In genomic region chr22:42236848-42237247, GRCh38 we compare ENCODE assay signal across 25 cellular contexts.
"Had no signal": no experiment of that assay in that cellular context is flagged by ENCODE, and none has a peak within 500 bp of the region (broad histone marks: within the 10 kb centered on the region; RNA-seq: fewer than 3 reads in every experiment).

No MANE protein-coding gene starts in this region.

- H3K9me3 ChIP-seq: body of pancreas had no signal

- H3K27ac Mint-ChIP-seq: activated B cell treated with CpG ODN at 0.5 μM for 24 hours; activated CD4-positive, alpha-beta T cell treated with anti-CD3 and anti-CD28 coated beads, Interleukin-2, amount 10 ng/mL, durations not matched to agents 24 days and 14 days; activated CD8-positive, alpha-beta memory T cell treated with anti-CD3 and anti-CD28 coated beads, Interleukin-2, amount 10 ng/mL, durations not matched to agents 7 days and 5 days; activated naive CD4-positive, alpha-beta T cell treated with anti-CD3 and anti-CD28 coated beads, Interleukin-2, amount 50 U/mL, for 24 hours; activated T-cell treated with anti-CD3 and anti-CD28 coated beads, Interleukin-2, amount 50 U/mL, for 24 hours; activated T-helper 1 cell treated with anti-CD3 and anti-CD28 coated beads, Interleukin-12 subunit alpha, Interleukin-12 subunit beta, Interleukin-2, Interleukin-4 antibody, amounts not matched to agents 30 ng/mL and 10 ng/mL and 1 ng/mL, durations not matched to agents 14 hours and 24 hours and 36 hours; T-helper 1 cell treated with Interleukin-12 subunit alpha and Interleukin-12 subunit beta and Interleukin-4 antibody, amounts not matched to agents 30 μg/mL and 1 μg/mL, for 36 hours had no signal

- ATAC-seq: activated CD8-positive, alpha-beta memory T cell treated with anti-CD3 and anti-CD28 coated beads, Interleukin-2, amount 10 ng/mL, durations not matched to agents 7 days and 5 days; body of pancreas had no signal

- DNase-seq: activated B cell treated with CpG ODN at 0.5 μM for 24 hours; activated CD4-positive, alpha-beta T cell treated with anti-CD3 and anti-CD28 coated beads for 1 hour; activated CD4-positive, alpha-beta T cell treated with anti-CD3 and anti-CD28 coated beads, Interleukin-2, amount 10 ng/mL, durations not matched to agents 24 days and 14 days; activated CD4-positive, alpha-beta T cell treated with anti-CD3 and anti-CD28 coated beads, Interleukin-2, amount 50 U/mL, for 48 hours; activated CD8-positive, alpha-beta memory T cell treated with anti-CD3 and anti-CD28 coated beads, Interleukin-2, amount 10 ng/mL, durations not matched to agents 7 days and 5 days; activated effector memory CD4-positive, alpha-beta T cell treated with Interleukin-2 at 50 U/mL for 16 hours; activated naive CD4-positive, alpha-beta T cell; activated T-cell treated with anti-CD3 and anti-CD28 coated beads, Interleukin-2, amount 50 U/mL, for 24 hours; aorta; body of pancreas; central memory CD4-positive, alpha-beta T cell; MV-4-11; NCI-H1092 treated with DMSO at 0.1 percent for 48 hours; NCI-H1436; NCI-H1694 treated with DMSO at 0.1 percent for 48 hours; NCI-H2029 treated with DMSO at 0.1 percent for 48 hours; NCI-H345; NCI-H510A treated with DMSO at 0.1 percent for 48 hours; NCI-H69; SHP77 treated with DMSO at 0.1 percent for 48 hours; T-helper 9 cell had no signal

- FAIRE-seq: bronchial epithelial cell had no signal

- H3K27ac ChIP-seq: body of pancreas had no signal

- H3K4me3 ChIP-seq: body of pancreas had no signal

- H3K27me3 Mint-ChIP-seq: activated B cell treated with CpG ODN at 0.5 μM for 24 hours; activated CD4-positive, alpha-beta T cell treated with anti-CD3 and anti-CD28 coated beads, Interleukin-2, amount 10 ng/mL, durations not matched to agents 24 days and 14 days; activated CD8-positive, alpha-beta memory T cell treated with anti-CD3 and anti-CD28 coated beads, Interleukin-2, amount 10 ng/mL, durations not matched to agents 7 days and 5 days; activated naive CD4-positive, alpha-beta T cell treated with anti-CD3 and anti-CD28 coated beads, Interleukin-2, amount 50 U/mL, for 24 hours; activated T-cell treated with anti-CD3 and anti-CD28 coated beads, Interleukin-2, amount 50 U/mL, for 24 hours had no signal

- H3K4me1 ChIP-seq: body of pancreas had no signal

- H3K9me3 Mint-ChIP-seq: activated naive CD4-positive, alpha-beta T cell treated with anti-CD3 and anti-CD28 coated beads, Interleukin-2, amount 50 U/mL, for 24 hours; activated T-cell treated with anti-CD3 and anti-CD28 coated beads, Interleukin-2, amount 50 U/mL, for 24 hours had no signal

- H3K4me3 Mint-ChIP-seq: activated B cell treated with CpG ODN at 0.5 μM for 24 hours; activated CD4-positive, alpha-beta T cell treated with anti-CD3 and anti-CD28 coated beads, Interleukin-2, amount 10 ng/mL, durations not matched to agents 24 days and 14 days; activated CD8-positive, alpha-beta memory T cell treated with anti-CD3 and anti-CD28 coated beads, Interleukin-2, amount 10 ng/mL, durations not matched to agents 7 days and 5 days; activated T-cell treated with anti-CD3 and anti-CD28 coated beads, Interleukin-2, amount 50 U/mL, for 24 hours; activated T-helper 1 cell treated with anti-CD3 and anti-CD28 coated beads, Interleukin-12 subunit alpha, Interleukin-12 subunit beta, Interleukin-2, Interleukin-4 antibody, amounts not matched to agents 30 ng/mL and 10 ng/mL and 1 ng/mL, durations not matched to agents 14 hours and 24 hours and 36 hours; T-helper 1 cell treated with Interleukin-12 subunit alpha and Interleukin-12 subunit beta and Interleukin-4 antibody, amounts not matched to agents 30 μg/mL and 1 μg/mL, for 36 hours had no signal

- H3K27me3 ChIP-seq: body of pancreas had no signal
